In genomic region chr2:24586955-24587354, GRCh38 we compare ENCODE assay signal across 8 cellular contexts.
DNase-seq lines count a peak whose midpoint lies in the region; ATAC-seq and TF ChIP-seq lines count a peak whose summit lies in the region.

No MANE protein-coding gene starts in this region.

- no peaks in the 10 kb centered on the region for H4K20me1 ChIP-seq in DND-41 (ENCODE audit: insufficient read depth, low read length)

- peaks cover 0 to 1% of the 10 kb centered on the region in 2 donors for H3K9me3 Mint-ChIP-seq in activated T-cell treated with anti-CD3 and anti-CD28 coated beads, Interleukin-2, amount 50 U/mL, for 72 hours

- peak; percentile 55; the same call in 2 of the 3 replicates for ATAC-seq in DND-41 (ENCODE audit: insufficient read depth, low read depth)
- peak; percentile 72 for ATAC-seq in GM18909 (IDR thresholded peaks at IDR 0.05; ENCODE audit: poor library complexity, unreplicated experiment)
- peak; percentile 79 for ATAC-seq in HG02884 (IDR thresholded peaks at IDR 0.05; ENCODE audit: unreplicated experiment)
- ATAC-seq in activated T-cell treated with anti-CD3 and anti-CD28 coated beads, Interleukin-2, amount 50 U/mL, for 72 hours (replicated peaks in 1 of 2), result peak; percentile 97 to 98

- TF ChIP-seq CTCF in DND-41 (IDR thresholded peaks at IDR 0.05; ENCODE audit: borderline replicate concordance, extremely low read depth, low read length, poor library complexity, severe bottlenecking), result no peak

- H3K27me3 ChIP-seq in DND-41 (ENCODE audit: insufficient read depth, low read length, poor library complexity), result no peaks in the 10 kb centered on the region
- no peaks in the 10 kb centered on the region for H3K27me3 ChIP-seq in effector memory CD4-positive, alpha-beta T cell (replicated peaks; ENCODE audit: control insufficient read depth, insufficient read depth, low read length, poor library complexity, severe bottlenecking)

- peak overlapping the region; percentile 81 for H3K27ac Mint-ChIP-seq in activated T-cell treated with anti-CD3 and anti-CD28 coated beads, Interleukin-2, amount 50 U/mL, for 72 hours

- DNase-seq in DND-41 (no peak), SHP77 (lab: John Stamatoyannopoulos, UW) (no peak), NCI-H1092 (lab: John Stamatoyannopoulos, UW) (no peak), CD1c-positive myeloid dendritic cell (ENCODE audit: extremely low spot score) (no peak)
- peak; percentile 49 to 68 for DNase-seq in activated T-cell treated with anti-CD3 and anti-CD28 coated beads, Interleukin-2, amount 50 U/mL, for 72 hours
- no peak for DNase-seq in effector memory CD4-positive, alpha-beta T cell

- H3K9me3 ChIP-seq in DND-41 (ENCODE audit: insufficient read depth, low read length, severe bottlenecking), result no peaks in the 10 kb centered on the region
- H3K9me3 ChIP-seq in effector memory CD4-positive, alpha-beta T cell (ENCODE audit: control insufficient read depth, low read length), result no peaks in the 10 kb centered on the region

- H3K4me3 Mint-ChIP-seq in activated T-cell treated with anti-CD3 and anti-CD28 coated beads, Interleukin-2, amount 50 U/mL, for 72 hours, result peak overlapping the region; percentile 69 to 82

- peaks cover 3% of the 10 kb centered on the region; the same call in 1 of the 2 replicates for H3K36me3 ChIP-seq in DND-41 (ENCODE audit: insufficient read depth, low read length)
- peaks cover 10% of the 10 kb centered on the region for H3K36me3 ChIP-seq in effector memory CD4-positive, alpha-beta T cell (ENCODE audit: control insufficient read depth, insufficient read depth, low read length)

- H3K9ac ChIP-seq in DND-41 (ENCODE audit: low read depth, low read length), result no peak overlapping the region

- H3K4me3 ChIP-seq in DND-41 (ENCODE audit: low read depth in 1 of 2, low read length in 2 of 2), result no peak overlapping the region
- no peak overlapping the region for H3K4me3 ChIP-seq in effector memory CD4-positive, alpha-beta T cell (ENCODE audit: insufficient read depth, low read depth, low read length, poor library complexity, severe bottlenecking)

- H3K4me1 ChIP-seq in DND-41 (ENCODE audit: insufficient read depth, low read length), result no peaks in the 10 kb centered on the region
- H3K4me1 ChIP-seq in effector memory CD4-positive, alpha-beta T cell (ENCODE audit: control insufficient read depth, insufficient read depth, low read length, poor library complexity, severe bottlenecking), result peaks cover 3% of the 10 kb centered on the region

- H3K79me2 ChIP-seq in DND-41 (ENCODE audit: insufficient read depth, low read length), result no peaks in the 10 kb centered on the region

- H3K4me2 ChIP-seq in DND-41 (ENCODE audit: insufficient read depth, low read length), result no peak overlapping the region

- no peaks in the 10 kb centered on the region for H3K27me3 Mint-ChIP-seq in activated T-cell treated with anti-CD3 and anti-CD28 coated beads, Interleukin-2, amount 50 U/mL, for 72 hours (ENCODE audit: low read depth)

- H3K36me3 Mint-ChIP-seq in activated T-cell treated with anti-CD3 and anti-CD28 coated beads, Interleukin-2, amount 50 U/mL, for 72 hours (ENCODE audit: insufficient read depth in 2 of 2), result peaks cover 11 to 12% of the 10 kb centered on the region in 2 donors

- no peak overlapping the region for H3K27ac ChIP-seq in DND-41 (ENCODE audit: low read length)
- H3K27ac ChIP-seq in effector memory CD4-positive, alpha-beta T cell (ENCODE audit: insufficient read depth, low read length, poor library complexity, severe bottlenecking), result no peak overlapping the region

- H3K4me1 Mint-ChIP-seq in activated T-cell treated with anti-CD3 and anti-CD28 coated beads, Interleukin-2, amount 50 U/mL, for 72 hours (ENCODE audit: low read depth), result peaks cover 52% of the 10 kb centered on the region

- no peak overlapping the region for H2AFZ ChIP-seq in DND-41 (ENCODE audit: low read depth, low read length)

Comparison
In these comparisons a context has a peak if more than half of its experiments do, and no peak if none do; other contexts are left out.
1. DNase-seq: peak in activated T-cell treated with anti-CD3 and anti-CD28 coated beads, Interleukin-2, amount 50 U/mL, for 72 hours (2 of 2); none in DND-41 (single experiment), SHP77 (0 of 2), NCI-H1092 (single experiment), effector memory CD4-positive, alpha-beta T cell (0 of 3) and CD1c-positive myeloid dendritic cell (single experiment).
2. Peak in every context shown above with its lines, with median percentiles within 50 percentile points of each other: ATAC-seq.